ENCODE assay signal across 8 cellular contexts in the genomic region with DNA sequence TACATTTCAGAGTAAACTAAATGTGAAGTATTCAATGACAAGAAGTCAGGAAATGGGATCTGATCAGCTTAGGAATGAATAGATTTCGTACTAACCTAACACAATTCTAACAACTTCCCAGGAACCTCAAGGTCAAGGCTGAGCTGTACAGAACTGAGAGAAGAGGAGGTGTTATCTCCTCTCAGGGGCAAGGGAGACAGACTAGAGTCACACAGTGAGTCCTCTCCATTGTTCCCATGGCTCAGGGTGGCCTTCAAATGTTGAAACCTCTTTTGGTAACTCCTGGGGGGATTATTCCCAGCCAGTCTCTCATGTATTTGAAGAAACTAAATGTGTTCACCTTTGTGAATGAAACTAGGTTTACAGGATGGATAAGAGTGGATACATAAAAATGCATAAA. TPM values are rescaled to one million over a fixed set of nuclear protein-coding genes. Genes with fewer than 3 reads are reported as not detected.
"Had no signal": no experiment of that assay in that cellular context is flagged by ENCODE, and none has a peak within 500 bp of the region (broad histone marks: within the 10 kb centered on the region; RNA-seq: fewer than 3 reads in every experiment).

No MANE protein-coding gene starts in this region.

- H3K9ac ChIP-seq: KMS-11 had no signal

- H3K27ac ChIP-seq: HL-60, KMS-11 had no signal

- DNase-seq: KBM-7, KG1 had no signal

- H3K9me3 Mint-ChIP-seq: IgD-negative memory B cell had no signal

- H3K27ac Mint-ChIP-seq: IgD-negative memory B cell had no signal

- H3K4me3 ChIP-seq: K562 had no signal

- ATAC-seq: K562 had no signal

- FAIRE-seq: HTR-8/SVneo, K562 had no signal

- H3K4me3 Mint-ChIP-seq: IgD-negative memory B cell had no signal

- H3K4me1 Mint-ChIP-seq: IgD-negative memory B cell had no signal

- H3K4me2 ChIP-seq: KMS-11 had no signal

RNA-seq across cellular contexts. Expression of gene ELOVL2, which starts 27.7 kb away (rescaled TPM):
- total RNA-seq: HT-29 had no signal
- polyA plus RNA-seq: IgD-negative memory B cell had no signal
